Comparison of ENCODE assay signal across 8 cellular contexts in genomic region chr10:63377305-63377661, GRCh38.
A peak's percentile ranks its signal among the peaks of the same experiment; 100 is the strongest.
DNase-seq lines count a peak whose midpoint lies in the region; TF ChIP-seq lines count a peak whose summit lies in the region.
"Not testable (repeated sequence)": the region's sequence is repeated elsewhere in the genome, so short reads cannot be mapped to it uniquely, and the experiment has no call there.

No MANE protein-coding gene starts in this region.

- not testable (repeated sequence) for BruUV-seq in MCF 10A (replicated peaks; lab: Mats Ljungman, UMichigan)

- H3K36me3 Mint-ChIP-seq in MCF 10A (ENCODE audit: insufficient read depth, unreplicated experiment); osteocyte (ENCODE audit: unreplicated experiment): not testable (repeated sequence)

- H3K9me3 ChIP-seq in GM23248 (ENCODE audit: low read depth); Karpas-422 (ENCODE audit: low read length); SU-DHL-6 (ENCODE audit: insufficient read depth, low read length); tibial nerve: not testable (repeated sequence)

- TF ChIP-seq POLR2A in tibial nerve (IDR thresholded peaks at IDR 0.05) = not testable (repeated sequence)

- H3K4me3 Mint-ChIP-seq in MCF 10A (ENCODE audit: unreplicated experiment) (peak overlapping the region; percentile 38), osteocyte (ENCODE audit: unreplicated experiment) (peak overlapping the region; percentile 57)

- peaks cover 36% of the 10 kb centered on the region for H3F3A ChIP-seq in GM23248 (ENCODE audit: insufficient read depth)
- H3F3A ChIP-seq in SU-DHL-6 (ENCODE audit: insufficient read depth) = not testable (repeated sequence)

- not testable (repeated sequence) for TF ChIP-seq CTCF in AG10803 (conservative IDR thresholded peaks at IDR 0.05; ENCODE audit: low read length); SU-DHL-6 (IDR thresholded peaks at IDR 0.05; ENCODE audit: insufficient read depth, low read length, poor library complexity, severe bottlenecking); MCF 10A (IDR thresholded peaks at IDR 0.05; ENCODE audit: unreplicated experiment); fibroblast of villous mesenchyme (IDR thresholded peaks at IDR 0.05; ENCODE audit: insufficient read depth, low read depth, low read length); osteocyte (IDR thresholded peaks at IDR 0.05); tibial nerve (IDR thresholded peaks at IDR 0.05)

- peaks cover 21% of the 10 kb centered on the region for H3K4me1 Mint-ChIP-seq in MCF 10A (ENCODE audit: insufficient read depth, unreplicated experiment)
- peaks cover 43% of the 10 kb centered on the region for H3K4me1 Mint-ChIP-seq in osteocyte (ENCODE audit: unreplicated experiment)

- not testable (repeated sequence) for H4K20me1 ChIP-seq in GM23248 (ENCODE audit: insufficient read depth); Karpas-422 (ENCODE audit: insufficient read depth, low read depth, low read length); SU-DHL-6 (ENCODE audit: low read depth, low read length)

- not testable (repeated sequence) for H3K9me2 ChIP-seq in GM23248 (ENCODE audit: insufficient read depth); Karpas-422 (replicated peaks; ENCODE audit: insufficient read depth, low read length); SU-DHL-6 (replicated peaks; ENCODE audit: insufficient read depth, low read length)

- DNase-seq in AG10803 (ENCODE audit: low read depth); GM23248; Karpas-422; MCF 10A (ENCODE audit: unreplicated experiment); fibroblast of villous mesenchyme (ENCODE audit: low read depth); osteocyte (ENCODE audit: extremely low spot score, unreplicated experiment); tibial nerve (ENCODE audit: low spot score in 2 of 2): not testable (repeated sequence)

- in situ Hi-C loops in GM23248 (cut with MboI) = not testable (repeated sequence)

- peaks cover 92% of the 10 kb centered on the region for H3K79me2 ChIP-seq in GM23248 (ENCODE audit: insufficient read depth)
- H3K79me2 ChIP-seq in Karpas-422 (ENCODE audit: low read length); SU-DHL-6 (ENCODE audit: insufficient read depth, low read length): not testable (repeated sequence)

- H3K4me1 ChIP-seq in GM23248 (ENCODE audit: insufficient read depth) (peaks cover 36% of the 10 kb centered on the region), Karpas-422 (ENCODE audit: low read length) (peaks cover 12% of the 10 kb centered on the region), tibial nerve (peaks cover 0 to 36% (median 13%) of the 10 kb centered on the region in 4 donors)

- peak overlapping the region; percentile 52; the same call in 1 of the 2 replicates for H2AFZ ChIP-seq in GM23248
- H2AFZ ChIP-seq in Karpas-422 (ENCODE audit: low read length) = peak overlapping the region; percentile 38; the same call in 1 of the 2 replicates
- not testable (repeated sequence) for H2AFZ ChIP-seq in SU-DHL-6 (ENCODE audit: low read depth, low read length, severe bottlenecking)

- H3K4me3 ChIP-seq in AG10803 (ENCODE audit: low read length) (peak overlapping the region; percentile 54), GM23248 (peak overlapping the region; percentile 72), fibroblast of villous mesenchyme (ENCODE audit: low read depth, low read length) (peak overlapping the region; percentile 21), tibial nerve (peak overlapping the region in 2 of 4 donors; percentile 6 to 16)
- not testable (repeated sequence) for H3K4me3 ChIP-seq in Karpas-422 (ENCODE audit: low read length); SU-DHL-6 (ENCODE audit: insufficient read depth, low read length, poor library complexity, severe bottlenecking)

- POLR2A ChIA-PET in MCF 10A (lab: Yijun Ruan, JAX) = interaction anchor here (1.5 to 1.8 kb wide), 2 partner anchors 11 to 108 kb away, joined by 4 to 5 read pairs; no protein-coding TSS in a partner anchor

- H3K9ac ChIP-seq in GM23248 = peak overlapping the region; percentile 70
- H3K9ac ChIP-seq in Karpas-422 (ENCODE audit: low read length); SU-DHL-6 (ENCODE audit: low read length): not testable (repeated sequence)

- CTCF ChIA-PET in MCF 10A (lab: Yijun Ruan, JAX) = not testable (repeated sequence)

- TF ChIP-seq EP300 in tibial nerve (IDR thresholded peaks at IDR 0.05) = peak in 1 of 2 donors; percentile 1

- not testable (repeated sequence) for H3K36me3 ChIP-seq in GM23248 (ENCODE audit: low read depth); Karpas-422 (ENCODE audit: insufficient read depth, low read length); SU-DHL-6 (ENCODE audit: low read length); tibial nerve

- not testable (repeated sequence) for H3K9me3 Mint-ChIP-seq in MCF 10A (ENCODE audit: unreplicated experiment)
- peaks cover 11% of the 10 kb centered on the region for H3K9me3 Mint-ChIP-seq in osteocyte (ENCODE audit: unreplicated experiment)

- 32 to 38% methylated on average over 6 of the region's 6 CpGs for WGBS in GM23248 (ENCODE audit: low coverage in 1 of 2, low lambda C conversion rate in 2 of 2, missing lambda C conversion rate in 2 of 2), 2 experiments
- 78 to 80% methylated on average over 6 of the region's 6 CpGs for WGBS in tibial nerve, 2 donors

- peak overlapping the region; percentile 57 for H3K27ac Mint-ChIP-seq in MCF 10A (ENCODE audit: low read depth, unreplicated experiment)
- peak overlapping the region; percentile 78 for H3K27ac Mint-ChIP-seq in osteocyte (ENCODE audit: unreplicated experiment)

- H3K4me2 ChIP-seq in GM23248 (ENCODE audit: unreplicated experiment) (peak overlapping the region; percentile 78), Karpas-422 (ENCODE audit: low read depth, low read length, poor library complexity, severe bottlenecking) (peak overlapping the region; percentile 47), SU-DHL-6 (ENCODE audit: low read depth, low read length, poor library complexity, severe bottlenecking) (peak overlapping the region; percentile 29)

- H3K27ac ChIP-seq in GM23248 = peak overlapping the region; percentile 79
- not testable (repeated sequence) for H3K27ac ChIP-seq in Karpas-422 (ENCODE audit: low read length); SU-DHL-6 (ENCODE audit: low read depth, low read length)
- peak overlapping the region in 3 of 4 donors; percentile 19 to 61 (median 52) for H3K27ac ChIP-seq in tibial nerve

- not testable (repeated sequence) for H3K27me3 ChIP-seq in GM23248 (replicated peaks; ENCODE audit: insufficient read depth); Karpas-422 (ENCODE audit: low read length); SU-DHL-6 (ENCODE audit: low read length); tibial nerve

- not testable (repeated sequence) for H3K27me3 Mint-ChIP-seq in MCF 10A (ENCODE audit: insufficient read depth, unreplicated experiment); osteocyte (ENCODE audit: unreplicated experiment)

- intact Hi-C loops in MCF 10A (cut with micrococcal nuclease) = not testable (repeated sequence)
